ENCODE assay signal across 17 cellular contexts in genomic region chr10:34163075-34163905, GRCh38.
A peak's percentile ranks its signal among the peaks of the same experiment; 100 is the strongest.
DNase-seq lines count a peak whose midpoint lies in the region; ATAC-seq, FAIRE-seq and TF ChIP-seq lines count a peak whose summit lies in the region.
"Had no signal": no experiment of that assay in that cellular context is flagged by ENCODE, and none has a peak within 500 bp of the region (broad histone marks: within the 10 kb centered on the region; RNA-seq: fewer than 3 reads in every experiment).

No MANE protein-coding gene starts in this region.

- DNase-seq in GM12892 (ENCODE audit: insufficient read length) (no peak), PC-3 (peak; percentile 45), fibroblast of gingiva (ENCODE audit: low read depth) (peak; percentile 29), small intestine (peak; percentile 19), tibial artery (no peak), NCI-H146 (lab: John Stamatoyannopoulos, UW) (no peak)
- DNase-seq: activated naive CD8-positive, alpha-beta T cell treated with anti-CD3 and anti-CD28 coated beads, Interleukin-2, amount 10 ng/mL, durations not matched to agents 7 days and 5 days; AML-193; Caco-2; H9; MG63; NCI-H82 had no signal

- H3F3A ChIP-seq in PC-3 (ENCODE audit: low read length, unreplicated experiment) = no peaks in the 10 kb centered on the region

- H3K79me2 ChIP-seq in PC-3 (ENCODE audit: low read length) = no peaks in the 10 kb centered on the region

- H3K27ac ChIP-seq in PC-3 (ENCODE audit: low read length) (no peak overlapping the region), small intestine (ENCODE audit: low read depth in 1 of 2, low read length in 1 of 2) (no peak overlapping the region), tibial artery (no peak overlapping the region)
- H3K27ac ChIP-seq: epithelial cell of prostate, SJSA1, suprapubic skin had no signal

- CTCF ChIA-PET in PC-3 (lab: Charles Lee) = no interaction called here

- no peak overlapping the region for H2AFZ ChIP-seq in PC-3 (ENCODE audit: low read length)

- no peaks in the 10 kb centered on the region for H3K36me3 ChIP-seq in PC-3 (ENCODE audit: low read depth, low read length)
- no peaks in the 10 kb centered on the region for H3K36me3 ChIP-seq in small intestine (ENCODE audit: control insufficient read depth in 2 of 2, insufficient read depth in 2 of 2, low read length in 2 of 2)
- H3K36me3 ChIP-seq in tibial artery = no peaks in the 10 kb centered on the region
- H3K36me3 ChIP-seq: MG63, SJSA1, suprapubic skin had no signal

- peak; percentile 13; the same call in 1 of the 2 replicates for ATAC-seq in PC-3
- no peak for ATAC-seq in GM18870 (IDR thresholded peaks at IDR 0.05; ENCODE audit: unreplicated experiment)
- ATAC-seq: Panc1 had no signal

- BruUV-seq in PC-3 (replicated peaks; lab: Mats Ljungman, UMichigan) = no TSS peak

- H3K4me3 ChIP-seq in PC-3 (ENCODE audit: low read length) (no peak overlapping the region), small intestine (ENCODE audit: low read depth in 1 of 2, low read length in 2 of 2) (no peak overlapping the region), tibial artery (no peak overlapping the region)
- H3K4me3 ChIP-seq: MG63, SJSA1, suprapubic skin had no signal

- POLR2A ChIA-PET in PC-3 (lab: Charles Lee; ENCODE audit: unreplicated experiment) = no interaction called here

- TF ChIP-seq CTCF in PC-3 (conservative IDR thresholded peaks at IDR 0.05; ENCODE audit: low read depth, low read length) = no peak
- TF ChIP-seq CTCF in tibial artery (IDR thresholded peaks at IDR 0.05) = no peak

- H3K9me2 ChIP-seq in PC-3 (replicated peaks; ENCODE audit: low read length) = peaks cover 2% of the 10 kb centered on the region; the same call in 1 of the 2 replicates

- 74 to 79% (median 77%) methylated on average over 11 of the region's 11 CpGs for WGBS in small intestine, 3 donors

- H3K9ac ChIP-seq in PC-3 (ENCODE audit: low read length) = no peak overlapping the region

- H3K4me2 ChIP-seq in PC-3 (ENCODE audit: low read length) = no peak overlapping the region

- FAIRE-seq in GM12892 (lab: Jason Lieb, UNC) (peak; percentile 33), small intestine (lab: Jason Lieb, UNC) (no peak)

- H3K27me3 ChIP-seq in PC-3 (ENCODE audit: low read length) (no peaks in the 10 kb centered on the region), small intestine (ENCODE audit: control insufficient read depth in 2 of 2, insufficient read depth in 2 of 2, low read length in 2 of 2) (no peaks in the 10 kb centered on the region), tibial artery (no peaks in the 10 kb centered on the region)
- H3K27me3 ChIP-seq: MG63, SJSA1, suprapubic skin had no signal

- intact Hi-C loops in PC-3 (cut with micrococcal nuclease) (no loop called here), tibial artery (cut with DNase I; ENCODE audit: low total_unique reads) (no loop called here)

- no peak for TF ChIP-seq POLR2A in GM12892 (IDR thresholded peaks at IDR 0.05; ENCODE audit: low read depth, low read length)

- H3K4me1 ChIP-seq in PC-3 (ENCODE audit: insufficient read depth, low read length) (no peaks in the 10 kb centered on the region), small intestine (ENCODE audit: control insufficient read depth in 2 of 2, insufficient read depth in 1 of 2, low read depth in 1 of 2, low read length in 1 of 2) (peaks cover 0 to 2% of the 10 kb centered on the region in 2 donors), tibial artery (no peaks in the 10 kb centered on the region)
- H3K4me1 ChIP-seq: Caco-2 had no signal

- H3K9me3 ChIP-seq in PC-3 (ENCODE audit: low read length) = no peaks in the 10 kb centered on the region
- no peaks in the 10 kb centered on the region for H3K9me3 ChIP-seq in small intestine (ENCODE audit: control insufficient read depth, low read depth)
- H3K9me3 ChIP-seq in tibial artery = no peaks in the 10 kb centered on the region
- H3K9me3 ChIP-seq: MG63, SJSA1, suprapubic skin had no signal

- H4K20me1 ChIP-seq in PC-3 (ENCODE audit: low read length) = no peaks in the 10 kb centered on the region

Comparison
In these comparisons a context has a peak if more than half of its experiments do, and no peak if none do; other contexts are left out.
1. DNase-seq: peak in PC-3 (single experiment), fibroblast of gingiva (single experiment) and small intestine (single experiment); none in GM12892 (single experiment), tibial artery (0 of 2) and NCI-H146 (single experiment).